8 cellular contexts compared by ENCODE assay signal in genomic region chr6:89433637-89434499, GRCh38. TPM values are rescaled to one million over a fixed set of nuclear protein-coding genes. Genes with fewer than 3 reads are reported as not detected.
DNase-seq lines count a peak whose midpoint lies in the region; ATAC-seq, FAIRE-seq and TF ChIP-seq lines count a peak whose summit lies in the region.

No MANE protein-coding gene starts in this region.

- H3K56ac ChIP-seq in IMR-90 (ENCODE audit: extremely low read depth, insufficient read depth, low read length) = no peak overlapping the region
- H3K56ac ChIP-seq in H1 (replicated peaks; ENCODE audit: insufficient read length, low read depth, low read length) = no peak overlapping the region

- no peak for TF ChIP-seq CTCF in BE2C (IDR thresholded peaks at IDR 0.05; ENCODE audit: low read depth, low read length)
- no peak for TF ChIP-seq CTCF in IMR-90 (conservative IDR thresholded peaks at IDR 0.05; ENCODE audit: low read depth, low read length)
- no peak for TF ChIP-seq CTCF in H1 (IDR thresholded peaks at IDR 0.05; ENCODE audit: control extremely low read depth in 1 of 3, insufficient read depth in 1 of 3, low read depth in 1 of 3, low read length in 3 of 3)
- no peak for TF ChIP-seq CTCF in tibial nerve (IDR thresholded peaks at IDR 0.05)

- peak; percentile 78 for FAIRE-seq in H1 (lab: Jason Lieb, UNC)

- no peak overlapping the region; the same call in 1 of the 2 replicates for H2BK12ac ChIP-seq in H1 (ENCODE audit: low read depth, low read length)

- H2BK5ac ChIP-seq in IMR-90 (ENCODE audit: low read depth, low read length, poor library complexity, severe bottlenecking) = no peak overlapping the region
- no peak overlapping the region for H2BK5ac ChIP-seq in H1 (ENCODE audit: low read depth, low read length)

- H2AK5ac ChIP-seq in IMR-90 (ENCODE audit: low read depth, low read length) (no peak overlapping the region), H1 (ENCODE audit: low read depth, low read length) (no peak overlapping the region)

- peaks cover 19% of the 10 kb centered on the region for H3K4me1 Mint-ChIP-seq in activated CD4-positive, alpha-beta T cell treated with anti-CD3 and anti-CD28 coated beads for 36 hours

- TF ChIP-seq RAD21 in IMR-90 (IDR thresholded peaks at IDR 0.05; ENCODE audit: low read length) (no peak), H1 (IDR thresholded peaks at IDR 0.05 in 1 of 2, conservative IDR thresholded peaks at IDR 0.05 in 1 of 2; ENCODE audit: low read depth in 2 of 2, low read length in 2 of 2) (no peak)

- no peak for TF ChIP-seq EP300 in H1 (IDR thresholded peaks at IDR 0.05; ENCODE audit: borderline replicate concordance in 1 of 2, low read depth in 2 of 2, low read length in 2 of 2)
- no peak for TF ChIP-seq EP300 in tibial nerve (IDR thresholded peaks at IDR 0.05)

- H3K18ac ChIP-seq in IMR-90 (ENCODE audit: low read depth, low read length) (no peak overlapping the region), H1 (ENCODE audit: extremely low read depth, low read length) (no peak overlapping the region)

- H3K14ac ChIP-seq in IMR-90 (replicated peaks; ENCODE audit: low read depth, low read length) (no peak overlapping the region), H1 (ENCODE audit: insufficient read length) (no peak overlapping the region)

- in situ Hi-C loops in IMR-90 (cut with MboI; ENCODE audit: low sequenced_read_pairs) = no loop called here

- H3K27me3 ChIP-seq in BE2C (peaks cover 5% of the 10 kb centered on the region), IMR-90 (ENCODE audit: control insufficient read depth, insufficient read depth, low read length) (peaks cover 31% of the 10 kb centered on the region), H1 (replicated peaks in 1 of 4; ENCODE audit: control insufficient read depth in 3 of 4, extremely low read depth in 1 of 4, insufficient read depth in 3 of 4, low read length in 3 of 4) (peaks cover 0 to 16% (median 6%) of the 10 kb centered on the region in 4 experiments; a peak in 5 of 7 replicates), mucosa of rectum (ENCODE audit: control insufficient read depth in 2 of 2, insufficient read depth in 2 of 2, low read length in 2 of 2) (peaks cover 0 to 3% of the 10 kb centered on the region in 2 donors), tibial nerve (no peaks in the 10 kb centered on the region)

- H4K91ac ChIP-seq in IMR-90 (ENCODE audit: insufficient read depth, low read depth, low read length) = no peak overlapping the region
- no peak overlapping the region for H4K91ac ChIP-seq in H1 (replicated peaks; ENCODE audit: insufficient read length, low read length)

- H2AK9ac ChIP-seq in IMR-90 (replicated peaks; ENCODE audit: low read depth, low read length, poor library complexity) = no peak overlapping the region

- peaks cover 3% of the 10 kb centered on the region; the same call in 1 of the 2 replicates for H3K23me2 ChIP-seq in H1 (ENCODE audit: low read depth, low read length)

- 19% methylated on average over 7 of the region's 35 CpGs; no CpG with 5 or more reads in 1 of the 2 experiments for WGBS in IMR-90 (ENCODE audit: extremely low coverage in 2 of 2, insufficient read length in 1 of 2), 2 experiments
- 29% methylated on average over 26 of the region's 35 CpGs; no CpG with 5 or more reads in 1 of the 2 experiments for WGBS in H1 (ENCODE audit: extremely low coverage in 1 of 2, insufficient coverage in 1 of 2, insufficient read length in 1 of 2, insufficient replicate concordance in 2 of 2, low coverage in 1 of 2, low lambda C conversion rate in 2 of 2, missing lambda C conversion rate in 1 of 2), 2 experiments
- 10 to 34% methylated on average over 13 to 34 of the region's 35 CpGs for WGBS in tibial nerve, 2 donors

- H3K4me3 ChIP-seq in BE2C (ENCODE audit: low read depth, low read length) (peak overlapping the region; percentile 65), IMR-90 (ENCODE audit: insufficient read depth, low read depth, low read length) (peak overlapping the region; percentile 38; the same call in 1 of the 2 replicates), H1 (ENCODE audit: extremely low read depth in 1 of 4, insufficient read depth in 2 of 4, low read depth in 3 of 4, low read length in 4 of 4) (peak overlapping the region; percentile 42 to 79 (median 51)), mucosa of rectum (ENCODE audit: low read length in 2 of 2) (peak overlapping the region; percentile 61 to 70), tibial nerve (peak overlapping the region; percentile 64 to 96 (median 83))

- H2BK15ac ChIP-seq in IMR-90 (ENCODE audit: low read depth, low read length) (no peak overlapping the region), H1 (ENCODE audit: low read length) (no peak overlapping the region)

- no peaks in the 10 kb centered on the region for H3K9me3 Mint-ChIP-seq in activated CD4-positive, alpha-beta T cell treated with anti-CD3 and anti-CD28 coated beads for 36 hours (ENCODE audit: low read depth)

- H3K9me1 ChIP-seq in IMR-90 (ENCODE audit: insufficient read depth, low read length) = peaks cover 2% of the 10 kb centered on the region; the same call in 1 of the 2 replicates

- dilution Hi-C loops in IMR-90 (cut with HindIII; ENCODE audit: low sequenced_read_pairs, unreplicated experiment) = no loop called here

- H2AFZ ChIP-seq in IMR-90 (replicated peaks; ENCODE audit: low read length, poor library complexity) (peak overlapping the region; percentile 86), H1 (ENCODE audit: low read length) (peak overlapping the region; percentile 43)

- H3K4me3 Mint-ChIP-seq in activated CD4-positive, alpha-beta T cell treated with anti-CD3 and anti-CD28 coated beads for 36 hours = peak overlapping the region; percentile 67

- peaks cover 2% of the 10 kb centered on the region for H3K27me3 Mint-ChIP-seq in activated CD4-positive, alpha-beta T cell treated with anti-CD3 and anti-CD28 coated beads for 36 hours

- H3K4me1 ChIP-seq in BE2C (no peaks in the 10 kb centered on the region), IMR-90 (ENCODE audit: control insufficient read depth, insufficient read depth, low read length) (no peaks in the 10 kb centered on the region), H1 (replicated peaks in 1 of 4; ENCODE audit: control insufficient read depth in 3 of 4, insufficient read depth in 4 of 4, low read length in 3 of 4) (peaks cover 0 to 6% (median 2%) of the 10 kb centered on the region in 4 experiments; a peak in 3 of 7 replicates), mucosa of rectum (ENCODE audit: control insufficient read depth in 2 of 2, insufficient read depth in 2 of 2, low read length in 2 of 2) (peaks cover 6 to 10% of the 10 kb centered on the region in 2 donors), tibial nerve (peaks cover 0 to 23% (median 0%) of the 10 kb centered on the region in 4 donors)

- H3K9ac ChIP-seq in IMR-90 (ENCODE audit: low read depth, low read length) (no peak overlapping the region), H1 (replicated peaks in 1 of 4; ENCODE audit: extremely low read depth in 1 of 4, low read depth in 3 of 4, low read length in 3 of 4) (peak overlapping the region in 1 of 4 experiments; percentile 38; a peak in 1 of 7 replicates), mucosa of rectum (ENCODE audit: low read depth in 1 of 2, low read length in 2 of 2) (peak overlapping the region; percentile 41 to 67)

- CTCF ChIA-PET in IMR-90 (lab: Yijun Ruan, JAX) = no interaction called here
- CTCF ChIA-PET in activated CD4-positive, alpha-beta T cell treated with anti-CD3 and anti-CD28 coated beads for 36 hours (lab: Charles Lee) = interaction anchor here (0.6 to 1.6 kb wide), 9 partner anchors 9 to 1430 kb away, joined by 3 to 7 read pairs (median 3); no protein-coding TSS in a partner anchor
- CTCF ChIA-PET in H1 (lab: Charles Lee; ENCODE audit: partially characterized antibody) = interaction anchor here (0.6 to 1.8 kb wide), 10 partner anchors 9 to 179 kb away, joined by 3 to 15 read pairs (median 3); no protein-coding TSS in a partner anchor

- no peaks in the 10 kb centered on the region for H3K36me3 ChIP-seq in BE2C
- no peaks in the 10 kb centered on the region for H3K36me3 ChIP-seq in IMR-90 (ENCODE audit: control insufficient read depth, insufficient read depth, low read length)
- H3K36me3 ChIP-seq in H1 (ENCODE audit: control insufficient read depth in 2 of 4, insufficient read depth in 4 of 4, low read length in 3 of 4) = no peaks in the 10 kb centered on the region
- no peaks in the 10 kb centered on the region for H3K36me3 ChIP-seq in mucosa of rectum (ENCODE audit: control insufficient read depth in 2 of 2, insufficient read depth in 2 of 2, low read length in 2 of 2)
- no peaks in the 10 kb centered on the region for H3K36me3 ChIP-seq in tibial nerve

- H4K5ac ChIP-seq in IMR-90 (ENCODE audit: low read depth, low read length) (no peak overlapping the region), H1 (ENCODE audit: insufficient read length, low read depth, low read length) (no peak overlapping the region)

- intact Hi-C loops in IMR-90 (cut with micrococcal nuclease) = loop anchor here (1.0 kb wide), 1 partner anchor 176 kb away; no protein-coding TSS in a partner anchor
- intact Hi-C loops in activated CD4-positive, alpha-beta T cell treated with anti-CD3 and anti-CD28 coated beads for 36 hours (cut with DNase I, micrococcal nuclease) = loop anchor here (1.0 to 10.0 kb wide), 9 partner anchors 22 to 1151 kb away; partner anchors contain the start of genes LYRM2 (in 2 of the 2), BACH2 (in 1 of the 2), MAP3K7 (in 1 of the 2) and MDN1 (in 1 of the 2)

- POLR2A ChIA-PET in IMR-90 (lab: Charles Lee; ENCODE audit: unreplicated experiment) (no interaction called here), H1 (lab: Charles Lee; ENCODE audit: partially characterized antibody) (no interaction called here)
- POLR2A ChIA-PET in activated CD4-positive, alpha-beta T cell treated with anti-CD3 and anti-CD28 coated beads for 36 hours (lab: Charles Lee) = no interaction called here

- no peak overlapping the region; the same call in 1 of the 2 replicates for H3K4me2 ChIP-seq in IMR-90 (ENCODE audit: low read depth, low read length)
- H3K4me2 ChIP-seq in H1 (ENCODE audit: insufficient read depth in 1 of 2, low read depth in 2 of 2, low read length in 2 of 2) = peak overlapping the region; percentile 73 to 92

- H3K36me3 Mint-ChIP-seq in activated CD4-positive, alpha-beta T cell treated with anti-CD3 and anti-CD28 coated beads for 36 hours (ENCODE audit: low read depth) = no peaks in the 10 kb centered on the region

- H3K4ac ChIP-seq in IMR-90 (ENCODE audit: low read depth, low read length) = no peak overlapping the region
- peak overlapping the region; percentile 23 for H3K4ac ChIP-seq in H1 (replicated peaks; ENCODE audit: insufficient read length, low read depth, low read length)

- H2BK20ac ChIP-seq in IMR-90 (ENCODE audit: low read depth, low read length) (no peak overlapping the region), H1 (ENCODE audit: low read length) (no peak overlapping the region)

- no peak overlapping the region for H4K8ac ChIP-seq in IMR-90 (ENCODE audit: low read depth in 2 of 2, low read length in 2 of 2)
- peak overlapping the region; percentile 63; the same call in 1 of the 2 replicates for H4K8ac ChIP-seq in H1 (ENCODE audit: extremely low read depth, insufficient read depth, low read length)

- H3K23ac ChIP-seq in IMR-90 (ENCODE audit: low read depth, low read length) (no peak overlapping the region), H1 (ENCODE audit: insufficient read length) (no peak overlapping the region)

- H3K27ac ChIP-seq in IMR-90 (ENCODE audit: insufficient read depth, low read length) (no peak overlapping the region), H1 (ENCODE audit: low read depth, low read length) (no peak overlapping the region), mucosa of rectum (ENCODE audit: low read depth in 2 of 2, low read length in 2 of 2) (no peak overlapping the region), tibial nerve (peak overlapping the region; percentile 24 to 83 (median 47))

- ATAC-seq in GM19397 (IDR thresholded peaks at IDR 0.05; ENCODE audit: unreplicated experiment) (peak; percentile 29), IMR-90 (ENCODE audit: low read depth) (no peak)
- peak; percentile 11 for ATAC-seq in activated CD4-positive, alpha-beta T cell treated with anti-CD3 and anti-CD28 coated beads for 36 hours

- no peaks in the 10 kb centered on the region for H4K20me1 ChIP-seq in IMR-90 (ENCODE audit: insufficient read depth, low read length)
- H4K20me1 ChIP-seq in H1 (replicated peaks in 1 of 2; ENCODE audit: control insufficient read depth in 1 of 2, insufficient read depth in 2 of 2, low read length in 2 of 2) = no peaks in the 10 kb centered on the region

- H3K79me1 ChIP-seq in IMR-90 (ENCODE audit: low read depth in 1 of 2, low read length in 2 of 2) (no peaks in the 10 kb centered on the region), H1 (ENCODE audit: low read depth, low read length) (no peaks in the 10 kb centered on the region)

- no TSS peak for BruUV-seq in IMR-90 (replicated peaks; lab: Mats Ljungman, UMichigan)

- H3K9me3 ChIP-seq in BE2C = no peaks in the 10 kb centered on the region
- no peaks in the 10 kb centered on the region for H3K9me3 ChIP-seq in IMR-90 (ENCODE audit: control insufficient read depth, insufficient read depth, low read length)
- no peaks in the 10 kb centered on the region for H3K9me3 ChIP-seq in H1 (ENCODE audit: insufficient read depth in 2 of 2, low read depth in 1 of 2, low read length in 1 of 2)
- no peaks in the 10 kb centered on the region for H3K9me3 ChIP-seq in mucosa of rectum (ENCODE audit: control insufficient read depth in 2 of 2, low read length in 2 of 2)
- no peaks in the 10 kb centered on the region for H3K9me3 ChIP-seq in tibial nerve

- no peaks in the 10 kb centered on the region for H3K79me2 ChIP-seq in H1 (ENCODE audit: control insufficient read depth in 1 of 2, insufficient read depth in 2 of 2, low read length in 2 of 2)

- H3K27ac Mint-ChIP-seq in activated CD4-positive, alpha-beta T cell treated with anti-CD3 and anti-CD28 coated beads for 36 hours = no peak overlapping the region

- DNase-seq in BE2C (no peak), IMR-90 (no peak), H1 (ENCODE audit: low read depth in 1 of 2, low spot score in 2 of 2) (peak in 1 of 2 experiments; percentile 64), tibial nerve (ENCODE audit: low spot score in 2 of 2) (peak in 1 of 2 donors; percentile 23), SW480 (ENCODE audit: low spot score) (no peak)
- peak; percentile 38 for DNase-seq in activated CD4-positive, alpha-beta T cell treated with anti-CD3 and anti-CD28 coated beads for 36 hours

- no peak for TF ChIP-seq POLR2A in IMR-90 (IDR thresholded peaks at IDR 0.05; ENCODE audit: low read depth, low read length)
- no peak for TF ChIP-seq POLR2A in H1 (IDR thresholded peaks at IDR 0.05; ENCODE audit: control extremely low read depth in 1 of 2, low read depth in 2 of 2, low read length in 2 of 2)
- TF ChIP-seq POLR2A in tibial nerve (IDR thresholded peaks at IDR 0.05) = no peak

- H2BK120ac ChIP-seq in IMR-90 (ENCODE audit: low read depth, low read length) (no peak overlapping the region), H1 (replicated peaks; ENCODE audit: low read depth, low read length) (no peak overlapping the region)

RNA-seq across cellular contexts. Expression of gene ANKRD6, which starts 0.9 kb away (rescaled TPM):
- 1.2 TPM for polyA plus RNA-seq in BE2C (2012; ENCODE audit: insufficient read depth, insufficient read length, low read depth)
- 0.18 and 0.28 TPM in 2 replicates for total RNA-seq in IMR-90 (2012; rRNA removed)
- 0.12 and 0.44 TPM in 2 replicates for polyA plus RNA-seq in IMR-90 (2012; rRNA removed)
- polyA plus RNA-seq in IMR-90 (2012; cell fraction: cytosol; rRNA removed) = 0.02 and 0.05 TPM in 2 replicates
- 0.15 and 0.37 TPM in 2 replicates for polyA plus RNA-seq in IMR-90 (2012; cell fraction: nucleus; rRNA removed; ENCODE audit: low replicate concordance)
- 1 to 10 TPM; 2.8 to 2.9 TPM for total RNA-seq in activated CD4-positive, alpha-beta T cell treated with anti-CD3 and anti-CD28 coated beads for 36 hours
- total RNA-seq in H1 (2021; fragmentation: NEBNext Ultra II Directional; extraction: Animal tissue kit (Norgen Biotek cat#: 25700)) = 11.0 and 12.8 TPM in 2 replicates
- 5.9 and 6.2 TPM in 2 replicates for polyA plus RNA-seq in H1 (2011; rRNA removed)
- 10.0 TPM for polyA plus RNA-seq in H1 (2011; cell fraction: cytosol; rRNA removed)
- 24.0 TPM for polyA plus RNA-seq in H1 (2011; cell fraction: nucleus; rRNA removed)
- 10.8 to 15.1 TPM (median 13.2 TPM) in 4 replicates for polyA plus RNA-seq in H1 (2012, experiment 1 of 2)
- polyA plus RNA-seq in H1 (2012, experiment 2 of 2) = 1.4 TPM
- 11.1 TPM for polyA plus RNA-seq in H1 (2013, experiment 1 of 2)
- 8.7 TPM for polyA plus RNA-seq in H1 (2013, experiment 2 of 2)
- polyA minus RNA-seq in H1 (2011; rRNA and poly(A)+ RNA removed) = 13.1 and 23.8 TPM in 2 replicates
- polyA minus RNA-seq in H1 (2011; cell fraction: cytosol; rRNA and poly(A)+ RNA removed) = 12.9 TPM
- 22.4 TPM for polyA minus RNA-seq in H1 (2011; cell fraction: nucleus; rRNA and poly(A)+ RNA removed)
- total RNA-seq in tibial nerve = 10 to 100 TPM; 10.1 to 22.8 (median 13.0) TPM

RNA-seq across cellular contexts. Expression of gene RRAGD, which starts 21.8 kb away (rescaled TPM):
- 4.6 TPM for polyA plus RNA-seq in BE2C (2012; ENCODE audit: insufficient read depth, insufficient read length, low read depth)
- total RNA-seq in IMR-90 (2012; rRNA removed) (not detected in 2 replicates), tibial nerve (10 to 100 TPM; 10.9 to 21.3 (median 15.2) TPM)
- polyA plus RNA-seq in IMR-90 (2012; rRNA removed) (not detected in 2 replicates), H1 (2011; rRNA removed) (3.2 and 7.2 TPM in 2 replicates)
- not detected in 2 replicates for polyA plus RNA-seq in IMR-90 (2012; cell fraction: cytosol; rRNA removed)
- not detected in 2 replicates for polyA plus RNA-seq in IMR-90 (2012; cell fraction: nucleus; rRNA removed; ENCODE audit: low replicate concordance)
- 10 to 100 TPM; 19.6 to 20.1 TPM for total RNA-seq in activated CD4-positive, alpha-beta T cell treated with anti-CD3 and anti-CD28 coated beads for 36 hours
- 29.7 and 30.8 TPM in 2 replicates for total RNA-seq in H1 (2021; fragmentation: NEBNext Ultra II Directional; extraction: Animal tissue kit (Norgen Biotek cat#: 25700))
- polyA plus RNA-seq in H1 (2011; cell fraction: cytosol; rRNA removed) = 7.5 TPM
- 2.0 TPM for polyA plus RNA-seq in H1 (2011; cell fraction: nucleus; rRNA removed)
- polyA plus RNA-seq in H1 (2012, experiment 1 of 2) = 8.5 to 20.4 TPM (median 10.9 TPM) in 4 replicates
- 6.3 TPM for polyA plus RNA-seq in H1 (2012, experiment 2 of 2)
- polyA plus RNA-seq in H1 (2013, experiment 1 of 2) = 8.4 TPM
- polyA plus RNA-seq in H1 (2013, experiment 2 of 2) = 9.4 TPM
- 11.6 and 16.0 TPM in 2 replicates for polyA minus RNA-seq in H1 (2011; rRNA and poly(A)+ RNA removed)
- 8.2 TPM for polyA minus RNA-seq in H1 (2011; cell fraction: cytosol; rRNA and poly(A)+ RNA removed)
- 7.1 TPM for polyA minus RNA-seq in H1 (2011; cell fraction: nucleus; rRNA and poly(A)+ RNA removed)

Comparison
In these comparisons a context has a peak if more than half of its experiments do, and no peak if none do; other contexts are left out.
1. H3K27ac ChIP-seq: peak in tibial nerve (4 of 4); none in IMR-90 (single experiment), H1 (single experiment) and mucosa of rectum (0 of 2).
2. RNA of gene RRAGD, which starts 21.8 kb away (total RNA-seq): 29.7 to 30.8 TPM in H1, 19.6 to 20.1 TPM in activated CD4-positive, alpha-beta T cell treated with anti-CD3 and anti-CD28 coated beads for 36 hours and 10.9 to 21.3 TPM in tibial nerve; not detected in IMR-90; every median in the first group is over 10 times any median in the second.
3. Peak in every context shown above with its lines, with median percentiles within 50 percentile points of each other: H3K4me3 ChIP-seq.